ENCODE assay signal across 9 cellular contexts in the genomic region with DNA sequence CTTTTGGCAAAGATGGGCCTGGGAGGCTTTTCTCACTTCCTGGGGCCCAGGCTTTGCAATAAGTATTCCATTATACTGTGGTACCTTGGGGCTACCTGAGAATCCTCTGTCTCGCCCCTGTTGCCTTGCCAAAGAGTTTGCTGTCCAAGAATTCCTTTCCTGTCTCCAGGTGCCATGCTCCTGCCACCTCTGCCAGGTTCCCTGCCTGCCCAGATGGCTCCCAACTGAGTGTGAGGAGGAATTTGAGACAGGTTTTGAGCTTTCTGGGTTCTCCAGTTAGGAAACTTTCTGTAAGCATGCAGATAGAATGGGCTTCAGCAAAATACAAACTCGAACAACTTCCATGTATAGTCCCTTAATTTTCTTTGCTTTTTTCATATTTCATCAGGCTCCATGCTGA. TPM values are rescaled to one million over a fixed set of nuclear protein-coding genes. Genes with fewer than 3 reads are reported as not detected.
"Had no signal": no experiment of that assay in that cellular context is flagged by ENCODE, and none has a peak within 500 bp of the region (broad histone marks: within the 10 kb centered on the region; RNA-seq: fewer than 3 reads in every experiment).

No MANE protein-coding gene starts in this region.

- ATAC-seq: GM23338, HepG2 had no signal

- H3K4me3 ChIP-seq: GM23338 had no signal

- H3K27ac ChIP-seq: HL-60 had no signal

- DNase-seq: H9, HCEC 1CT, KBM-7 had no signal

RNA-seq across cellular contexts. Expression of gene MAPT, which starts 5.8 kb away (rescaled TPM):
- polyA plus RNA-seq: IgD-negative memory B cell had no signal

RNA-seq across cellular contexts. Expression of gene SPPL2C, which starts 55.5 kb away (rescaled TPM):
- total RNA-seq: H1, H9, HepG2, HT1080 had no signal
- polyA plus RNA-seq: GM23338, H1, HepG2, IgD-negative memory B cell had no signal
